Comparison of ENCODE assay signal across 14 cellular contexts in the genomic region with DNA sequence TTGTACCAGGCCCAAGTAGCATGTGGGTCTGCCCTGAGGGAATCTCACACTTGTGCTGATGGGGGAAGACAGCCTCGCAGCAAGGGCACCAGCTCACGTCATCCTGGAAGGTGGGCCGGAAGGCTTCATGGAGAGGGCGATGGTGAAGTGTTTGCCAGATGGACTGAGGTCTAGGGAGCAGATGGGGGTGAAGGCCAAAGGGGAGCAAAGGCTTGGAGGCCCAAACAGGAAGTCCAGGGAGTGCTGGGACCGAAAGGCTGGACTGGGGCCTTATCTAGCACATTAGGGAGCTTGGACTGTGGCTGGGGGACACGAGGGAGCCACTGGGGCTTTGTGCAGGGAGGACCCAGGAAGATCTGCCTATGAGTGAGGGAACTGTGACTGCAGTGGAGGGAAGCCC. TPM values are rescaled to one million over a fixed set of nuclear protein-coding genes. Genes with fewer than 3 reads are reported as not detected.
DNase-seq lines count a peak whose midpoint lies in the region; ATAC-seq and TF ChIP-seq lines count a peak whose summit lies in the region.
"Had no signal": no experiment of that assay in that cellular context is flagged by ENCODE, and none has a peak within 500 bp of the region (broad histone marks: within the 10 kb centered on the region; RNA-seq: fewer than 3 reads in every experiment).

No MANE protein-coding gene starts in this region.

- no peak for TF ChIP-seq CTCF in 22Rv1 (IDR thresholded peaks at IDR 0.05)
- TF ChIP-seq CTCF in gastrocnemius medialis (IDR thresholded peaks at IDR 0.05 in 4 of 5, conservative IDR thresholded peaks at IDR 0.05 in 1 of 5): no peak

- H3K36me3 ChIP-seq in gastrocnemius medialis: no peaks in the 10 kb centered on the region
- H3K36me3 ChIP-seq: gastroesophageal sphincter had no signal

- no peak for TF ChIP-seq POLR2A in gastrocnemius medialis (IDR thresholded peaks at IDR 0.05)

- peaks cover 0 to 7% (median 0%) of the 10 kb centered on the region in 3 donors for H3K27me3 ChIP-seq in gastrocnemius medialis

- peak; percentile 49 for DNase-seq in ELF-1 (ENCODE audit: low read depth, low spot score)
- DNase-seq in activated T-helper 2 cell treated with anti-CD3 and anti-CD28 coated beads, Interferon-gamma antibody, Interleukin-2, Interleukin-4, amounts not matched to agents 10 μg/mL and 5 μg/mL and 100 μg/mL, durations not matched to agents 14 hours and 24 hours and 36 hours (ENCODE audit: low spot score): no peak
- no peak for DNase-seq in SW 1271 (lab: John Stamatoyannopoulos, UW)
- no peak for DNase-seq in NCI-H1092 (lab: John Stamatoyannopoulos, UW)
- DNase-seq in gastrocnemius medialis: no peak
- DNase-seq: AML-193, mucosa of descending colon, NCI-H1417 treated with DMSO at 0.1 percent for 48 hours, NCI-H510A, RPMI8226 had no signal

- H3K27ac Mint-ChIP-seq in activated T-helper 2 cell treated with anti-CD3 and anti-CD28 coated beads, Interferon-gamma antibody, Interleukin-2, Interleukin-4, amounts not matched to agents 10 μg/mL and 5 μg/mL and 100 μg/mL, durations not matched to agents 14 hours and 24 hours and 36 hours: no peak overlapping the region

- H3K9me3 ChIP-seq in gastrocnemius medialis: no peaks in the 10 kb centered on the region
- H3K9me3 ChIP-seq: gastroesophageal sphincter, mucosa of descending colon had no signal

- no peaks in the 10 kb centered on the region for H3K9me3 Mint-ChIP-seq in activated T-helper 2 cell treated with anti-CD3 and anti-CD28 coated beads, Interferon-gamma antibody, Interleukin-2, Interleukin-4, amounts not matched to agents 10 μg/mL and 5 μg/mL and 100 μg/mL, durations not matched to agents 14 hours and 24 hours and 36 hours

- in situ Hi-C loops in gastrocnemius medialis (cut with MboI; ENCODE audit: low sequenced_read_pairs in 4 of 4): no loop called here

- no peak for ATAC-seq in gastrocnemius medialis
- ATAC-seq: gastroesophageal sphincter, mucosa of descending colon, right cardiac atrium had no signal

- no peaks in the 10 kb centered on the region for H3K4me1 ChIP-seq in gastrocnemius medialis

- H3K27ac ChIP-seq in 22Rv1 (peak overlapping the region; percentile 30), gastrocnemius medialis (no peak overlapping the region)
- H3K27ac ChIP-seq: gastroesophageal sphincter had no signal

- H3K27me3 Mint-ChIP-seq in activated T-helper 2 cell treated with anti-CD3 and anti-CD28 coated beads, Interferon-gamma antibody, Interleukin-2, Interleukin-4, amounts not matched to agents 10 μg/mL and 5 μg/mL and 100 μg/mL, durations not matched to agents 14 hours and 24 hours and 36 hours (ENCODE audit: low read depth): peaks cover 20% of the 10 kb centered on the region

- peak overlapping the region; percentile 10 for H3K4me3 Mint-ChIP-seq in activated T-helper 2 cell treated with anti-CD3 and anti-CD28 coated beads, Interferon-gamma antibody, Interleukin-2, Interleukin-4, amounts not matched to agents 10 μg/mL and 5 μg/mL and 100 μg/mL, durations not matched to agents 14 hours and 24 hours and 36 hours (ENCODE audit: low read depth)

- intact Hi-C loops in activated T-helper 2 cell treated with anti-CD3 and anti-CD28 coated beads, Interferon-gamma antibody, Interleukin-2, Interleukin-4, amounts not matched to agents 10 μg/mL and 5 μg/mL and 100 μg/mL, durations not matched to agents 14 hours and 24 hours and 36 hours (cut with micrococcal nuclease): loop anchor here (2.0 kb wide), 1 partner anchor 13 kb away; no protein-coding TSS in a partner anchor
- intact Hi-C loops in gastrocnemius medialis (cut with DNase I; ENCODE audit: low total_unique reads): no loop called here

- no peaks in the 10 kb centered on the region for H3K36me3 Mint-ChIP-seq in activated T-helper 2 cell treated with anti-CD3 and anti-CD28 coated beads, Interferon-gamma antibody, Interleukin-2, Interleukin-4, amounts not matched to agents 10 μg/mL and 5 μg/mL and 100 μg/mL, durations not matched to agents 14 hours and 24 hours and 36 hours (ENCODE audit: low read depth)

- peaks cover 11% of the 10 kb centered on the region for H3K4me1 Mint-ChIP-seq in activated T-helper 2 cell treated with anti-CD3 and anti-CD28 coated beads, Interferon-gamma antibody, Interleukin-2, Interleukin-4, amounts not matched to agents 10 μg/mL and 5 μg/mL and 100 μg/mL, durations not matched to agents 14 hours and 24 hours and 36 hours (ENCODE audit: low read depth)

- H3K4me3 ChIP-seq in gastrocnemius medialis: no peak overlapping the region
- H3K4me3 ChIP-seq: gastroesophageal sphincter, mucosa of descending colon had no signal

RNA-seq across cellular contexts. Expression of a gene that starts 1.2 kb away (rescaled TPM):
- 2.7 and 3.1 TPM in 2 replicates for total RNA-seq in activated T-helper 2 cell treated with anti-CD3 and anti-CD28 coated beads, Interferon-gamma antibody, Interleukin-2, Interleukin-4, amounts not matched to agents 10 μg/mL and 5 μg/mL and 100 μg/mL, durations not matched to agents 14 hours and 24 hours and 36 hours
- total RNA-seq in gastrocnemius medialis: not detected
- total RNA-seq: subcutaneous adipose tissue had no signal

RNA-seq across cellular contexts. Expression of a gene that starts 12.9 kb away (rescaled TPM):
- total RNA-seq in activated T-helper 2 cell treated with anti-CD3 and anti-CD28 coated beads, Interferon-gamma antibody, Interleukin-2, Interleukin-4, amounts not matched to agents 10 μg/mL and 5 μg/mL and 100 μg/mL, durations not matched to agents 14 hours and 24 hours and 36 hours: 1.0 and 1.7 TPM in 2 replicates
- not detected for total RNA-seq in gastrocnemius medialis
- total RNA-seq: gastroesophageal sphincter, mucosa of descending colon, subcutaneous adipose tissue had no signal

RNA-seq across cellular contexts. Expression of a gene that starts 19.1 kb away (rescaled TPM):
- total RNA-seq in activated T-helper 2 cell treated with anti-CD3 and anti-CD28 coated beads, Interferon-gamma antibody, Interleukin-2, Interleukin-4, amounts not matched to agents 10 μg/mL and 5 μg/mL and 100 μg/mL, durations not matched to agents 14 hours and 24 hours and 36 hours: 58.6 and 59.3 TPM in 2 replicates
- total RNA-seq in gastrocnemius medialis: 1 to 10 TPM in 2 of 4 donors, not detected in 2; 1.5 to 5.1 TPM

RNA-seq across cellular contexts. Expression of a gene that starts 41.4 kb away (rescaled TPM):
- total RNA-seq in activated T-helper 2 cell treated with anti-CD3 and anti-CD28 coated beads, Interferon-gamma antibody, Interleukin-2, Interleukin-4, amounts not matched to agents 10 μg/mL and 5 μg/mL and 100 μg/mL, durations not matched to agents 14 hours and 24 hours and 36 hours: 7.1 and 8.5 TPM in 2 replicates
- total RNA-seq in gastrocnemius medialis: under 1 TPM in 1 of 4 donors, not detected in 3; 0.18 TPM
